23 cellular contexts compared by ENCODE assay signal in genomic region chr16:8600144-8600856, GRCh38. TPM values are rescaled to one million over a fixed set of nuclear protein-coding genes. Genes with fewer than 3 reads are reported as not detected.
DNase-seq lines count a peak whose midpoint lies in the region; ATAC-seq, FAIRE-seq and TF ChIP-seq lines count a peak whose summit lies in the region.
"Had no signal": no experiment of that assay in that cellular context is flagged by ENCODE, and none has a peak within 500 bp of the region (broad histone marks: within the 10 kb centered on the region; RNA-seq: fewer than 3 reads in every experiment).

No MANE protein-coding gene starts in this region.

- ATAC-seq in HepG2 (peak; percentile 88), right lobe of liver (no peak), GM21528 (IDR thresholded peaks at IDR 0.05; ENCODE audit: low FRiP score, unreplicated experiment) (no peak)
- ATAC-seq: A549 had no signal

- H3K27ac ChIP-seq in HepG2 (ENCODE audit: extremely low read length, insufficient read depth, low read length) (no peak overlapping the region), right lobe of liver (no peak overlapping the region)
- H3K27ac ChIP-seq: 22Rv1, A549, C4-2B had no signal

- peak overlapping the region; percentile 32; the same call in 1 of the 2 replicates for H3K4me2 ChIP-seq in HepG2 (ENCODE audit: low read depth, low read length)
- H3K4me2 ChIP-seq: A549 had no signal

- H3K36me3 ChIP-seq in HepG2 (replicated peaks in 1 of 2; ENCODE audit: control insufficient read depth in 1 of 2, insufficient read depth in 2 of 2, low read length in 2 of 2), result no peaks in the 10 kb centered on the region
- no peaks in the 10 kb centered on the region for H3K36me3 ChIP-seq in right lobe of liver

- no peak overlapping the region for H3K4me3 ChIP-seq in HepG2 (replicated peaks in 1 of 3; ENCODE audit: insufficient read depth in 1 of 3, low read depth in 2 of 3, low read length in 3 of 3)
- H3K4me3 ChIP-seq in right lobe of liver, result no peak overlapping the region
- no peak overlapping the region for H3K4me3 ChIP-seq in fibroblast of villous mesenchyme (ENCODE audit: low read depth, low read length)
- H3K4me3 ChIP-seq: A549 had no signal

- H3K9ac ChIP-seq in HepG2 (ENCODE audit: insufficient read depth, low read depth, low read length), result no peak overlapping the region

- no peak for TF ChIP-seq EP300 in HepG2 (IDR thresholded peaks at IDR 0.05; ENCODE audit: low read depth in 2 of 2, low read length in 2 of 2)
- TF ChIP-seq EP300 in HepG2 (CRISPR knock-in tag; IDR thresholded peaks at IDR 0.05; ENCODE audit: borderline replicate concordance), result no peak

- TF ChIP-seq CTCF in HepG2 (CRISPR knock-in tag; IDR thresholded peaks at IDR 0.05), result no peak
- TF ChIP-seq CTCF in right lobe of liver (IDR thresholded peaks at IDR 0.05), result no peak
- TF ChIP-seq CTCF in fibroblast of villous mesenchyme (IDR thresholded peaks at IDR 0.05; ENCODE audit: insufficient read depth, low read depth, low read length), result no peak

- no peaks in the 10 kb centered on the region for H3K79me2 ChIP-seq in HepG2 (ENCODE audit: insufficient read depth, low read length)

- DNase-seq in NCI-H2227 (lab: John Stamatoyannopoulos, UW; ENCODE audit: unreplicated experiment), result peak; percentile 46
- DNase-seq in NCI-H2227 treated with DMSO at 0.1 percent for 48 hours (lab: John Stamatoyannopoulos, UW), result no peak
- DNase-seq in HepG2 (ENCODE audit: low spot score), result no peak
- DNase-seq in right lobe of liver, result no peak
- DNase-seq in fibroblast of villous mesenchyme (ENCODE audit: low read depth), result peak; percentile 10
- no peak for DNase-seq in HT-29 (ENCODE audit: low spot score)
- no peak for DNase-seq in EL
- DNase-seq: AML-193; Caco-2; CD4-positive, alpha-beta T cell; GDM1; H9 had no signal

- no peaks in the 10 kb centered on the region for H4K20me1 ChIP-seq in HepG2 (ENCODE audit: insufficient read depth, low read length)

- 2% methylated on average over 11 of the region's 11 CpGs for WGBS in HepG2 (ENCODE audit: low lambda C conversion rate)
- WGBS in right lobe of liver (ENCODE audit: insufficient coverage, low coverage, low lambda C conversion rate, missing lambda C conversion rate), result 53% methylated on average over 5 of the region's 11 CpGs

- no peak for TF ChIP-seq POLR2A in HepG2 (IDR thresholded peaks at IDR 0.05; ENCODE audit: insufficient read depth in 1 of 2, low read depth in 2 of 2, low read length in 2 of 2)
- TF ChIP-seq POLR2A in right lobe of liver (IDR thresholded peaks at IDR 0.05), result no peak

- H3K9me3 ChIP-seq in HepG2 (ENCODE audit: low read length) (peaks cover 19% of the 10 kb centered on the region), right lobe of liver (no peaks in the 10 kb centered on the region)
- H3K9me3 ChIP-seq: Caco-2 had no signal

- TF ChIP-seq RAD21 in HepG2 (CRISPR knock-in tag; IDR thresholded peaks at IDR 0.05), result no peak

- peak; percentile 48 for FAIRE-seq in HepG2 (lab: Jason Lieb, UNC)
- FAIRE-seq: A549, D721Med, GM12892, GM18507, H1 had no signal

- intact Hi-C loops in HepG2 (cut with micrococcal nuclease; ENCODE audit: unreplicated experiment), result no loop called here
- intact Hi-C loops in right lobe of liver (cut with DNase I), result no loop called here

- no peak overlapping the region for H2AFZ ChIP-seq in HepG2 (ENCODE audit: low read length)

- peaks cover 10% of the 10 kb centered on the region; the same call in 1 of the 2 replicates for H3K4me1 ChIP-seq in HepG2 (ENCODE audit: insufficient read depth, low read length)
- H3K4me1 ChIP-seq in right lobe of liver, result no peaks in the 10 kb centered on the region
- H3K4me1 ChIP-seq: A549, Caco-2 had no signal

- POLR2A ChIA-PET in HepG2 (lab: Yijun Ruan, JAX), result interaction anchor here (1.2 kb wide), 1 partner anchor 11 kb away, joined by 3 read pairs; no protein-coding TSS in a partner anchor

- in situ Hi-C loops in HepG2 (cut with HindIII; ENCODE audit: extremely low pct_ligation_motif_present, low pct_unique_long_range_greater_than_20kb), result no loop called here

- CTCF ChIA-PET in HepG2 (lab: Yijun Ruan, JAX; ENCODE audit: low intra/inter-chr PET ratio, low total read pairs), result no interaction called here

- no TSS peak for BruUV-seq in HepG2 (replicated peaks; lab: Mats Ljungman, UMichigan)

- H3K27me3 ChIP-seq in HepG2 (ENCODE audit: control insufficient read depth in 1 of 2, insufficient read depth in 2 of 2, low read length in 2 of 2) (peaks cover 1 to 23% of the 10 kb centered on the region in 2 experiments; a peak in 1 of 5 replicates), right lobe of liver (no peaks in the 10 kb centered on the region)

TF ChIP-seq in HepG2, 621 proteins besides CTCF, POLR2A, EP300 and RAD21 (continues in another document):
- TF ChIP-seq CEBPB (IDR thresholded peaks at IDR 0.05; ENCODE audit: borderline replicate concordance, low read depth, low read length) (peak; percentile 81; the same call in 1 of the 2 replicates), XBP1 (CRISPR knock-in tag; IDR thresholded peaks at IDR 0.05) (no peak), ZNF276 (CRISPR knock-in tag; IDR thresholded peaks at IDR 0.05; ENCODE audit: low read depth) (no peak), ZNF292 (CRISPR knock-in tag; IDR thresholded peaks at IDR 0.05; ENCODE audit: borderline replicate concordance, low read depth) (peak; percentile 58; the same call in 1 of the 2 replicates)

RNA-seq across cellular contexts. Expression of gene TMEM114, which starts 10.0 kb away (rescaled TPM):
- total RNA-seq in HepG2 (2016; rRNA removed; fragmentation: Illumina TruSeq; extraction: Trizol) (not detected in 2 replicates), right lobe of liver (not detected), fibroblast of villous mesenchyme (not detected in 2 replicates)
- not detected in 2 replicates for total RNA-seq in HepG2 (2016; cell fraction: cytosol; rRNA removed; fragmentation: Illumina TruSeq; extraction: Trizol; ENCODE audit: low read depth)
- not detected in 2 replicates for total RNA-seq in HepG2 (2016; cell fraction: insoluble cytoplasmic fraction; rRNA removed; fragmentation: Illumina TruSeq; extraction: Trizol)
- total RNA-seq in HepG2 (2016; cell fraction: membrane; rRNA removed; fragmentation: Illumina TruSeq; extraction: Trizol), result not detected in 2 replicates
- not detected in 2 replicates for total RNA-seq in HepG2 (2016; cell fraction: nucleus; rRNA removed; fragmentation: Illumina TruSeq; extraction: Trizol)
- polyA plus RNA-seq in HepG2 (2011; rRNA removed), result not detected in 2 replicates
- not detected in 2 replicates for polyA plus RNA-seq in HepG2 (2011; cell fraction: cytosol; rRNA removed)
- not detected in 2 replicates for polyA plus RNA-seq in HepG2 (2011; cell fraction: nucleus; rRNA removed)
- not detected in 2 replicates for polyA plus RNA-seq in HepG2 (2012)
- polyA plus RNA-seq in HepG2 (2016; cell fraction: cytosol; fragmentation: Illumina TruSeq; extraction: Trizol; ENCODE audit: low read depth), result not detected in 2 replicates
- not detected in 2 replicates for polyA plus RNA-seq in HepG2 (2016; cell fraction: insoluble cytoplasmic fraction; fragmentation: Illumina TruSeq; extraction: Trizol; ENCODE audit: low read depth)
- polyA plus RNA-seq in HepG2 (2016; cell fraction: membrane; fragmentation: Illumina TruSeq; extraction: Trizol; ENCODE audit: low read depth), result not detected in 2 replicates
- not detected in 2 replicates for polyA plus RNA-seq in HepG2 (2016; cell fraction: nucleus; fragmentation: Illumina TruSeq; extraction: Trizol; ENCODE audit: insufficient read depth, low read depth)
- polyA minus RNA-seq in HepG2 (2011; rRNA and poly(A)+ RNA removed; ENCODE audit: low replicate concordance), result not detected in 2 replicates
- polyA minus RNA-seq in HepG2 (2011; cell fraction: cytosol; rRNA and poly(A)+ RNA removed), result not detected in 2 replicates
- polyA minus RNA-seq in HepG2 (2011; cell fraction: nucleus; rRNA and poly(A)+ RNA removed), result not detected in 2 replicates
- not detected in 2 replicates for total RNA-seq in HT-29 (2014; rRNA removed; shearing (Covaris generic))
- total RNA-seq: Caco-2; CD4-positive, alpha-beta T cell; HT1080 had no signal
- polyA plus RNA-seq: A549, BJ, IgD-negative memory B cell had no signal

RNA-seq across cellular contexts. Expression of gene METTL22, which starts 21.2 kb away (rescaled TPM):
- total RNA-seq in HepG2 (2016; rRNA removed; fragmentation: Illumina TruSeq; extraction: Trizol) (23.3 and 36.2 TPM in 2 replicates), right lobe of liver (10 to 100 TPM; 11.3 to 15.2 (median 13.7) TPM), fibroblast of villous mesenchyme (22.5 and 33.5 TPM in 2 replicates)
- total RNA-seq in HepG2 (2016; cell fraction: cytosol; rRNA removed; fragmentation: Illumina TruSeq; extraction: Trizol; ENCODE audit: low read depth), result 48.3 and 64.6 TPM in 2 replicates
- 19.9 and 37.6 TPM in 2 replicates for total RNA-seq in HepG2 (2016; cell fraction: insoluble cytoplasmic fraction; rRNA removed; fragmentation: Illumina TruSeq; extraction: Trizol)
- total RNA-seq in HepG2 (2016; cell fraction: membrane; rRNA removed; fragmentation: Illumina TruSeq; extraction: Trizol), result 53.5 and 59.9 TPM in 2 replicates
- 55.5 and 57.5 TPM in 2 replicates for total RNA-seq in HepG2 (2016; cell fraction: nucleus; rRNA removed; fragmentation: Illumina TruSeq; extraction: Trizol)
- polyA plus RNA-seq in HepG2 (2011; rRNA removed), result 94.8 and 117 TPM in 2 replicates
- polyA plus RNA-seq in HepG2 (2011; cell fraction: cytosol; rRNA removed), result 72.4 and 79.6 TPM in 2 replicates
- 323 and 325 TPM in 2 replicates for polyA plus RNA-seq in HepG2 (2011; cell fraction: nucleus; rRNA removed)
- polyA plus RNA-seq in HepG2 (2012), result 36.8 and 41.4 TPM in 2 replicates
- 50.0 and 66.7 TPM in 2 replicates for polyA plus RNA-seq in HepG2 (2016; cell fraction: cytosol; fragmentation: Illumina TruSeq; extraction: Trizol; ENCODE audit: low read depth)
- 23.8 and 27.8 TPM in 2 replicates for polyA plus RNA-seq in HepG2 (2016; cell fraction: insoluble cytoplasmic fraction; fragmentation: Illumina TruSeq; extraction: Trizol; ENCODE audit: low read depth)
- polyA plus RNA-seq in HepG2 (2016; cell fraction: membrane; fragmentation: Illumina TruSeq; extraction: Trizol; ENCODE audit: low read depth), result 50.2 and 62.5 TPM in 2 replicates
- polyA plus RNA-seq in HepG2 (2016; cell fraction: nucleus; fragmentation: Illumina TruSeq; extraction: Trizol; ENCODE audit: insufficient read depth, low read depth), result 84.6 and 91.3 TPM in 2 replicates
- 102 and 146 TPM in 2 replicates for polyA minus RNA-seq in HepG2 (2011; rRNA and poly(A)+ RNA removed; ENCODE audit: low replicate concordance)
- polyA minus RNA-seq in HepG2 (2011; cell fraction: cytosol; rRNA and poly(A)+ RNA removed), result 28.3 and 29.5 TPM in 2 replicates
- polyA minus RNA-seq in HepG2 (2011; cell fraction: nucleus; rRNA and poly(A)+ RNA removed), result 139 and 160 TPM in 2 replicates
- total RNA-seq in HT-29 (2014; rRNA removed; shearing (Covaris generic)), result 16.4 and 21.0 TPM in 2 replicates

Comparison
In these comparisons a context has a peak if more than half of its experiments do, and no peak if none do; other contexts are left out.
1. DNase-seq: peak in NCI-H2227 (single experiment) and fibroblast of villous mesenchyme (single experiment); none in NCI-H2227 treated with DMSO at 0.1 percent for 48 hours (single experiment), HepG2 (single experiment), right lobe of liver (0 of 3), HT-29 (single experiment) and EL (single experiment).